Comparison of ENCODE assay signal across 15 cellular contexts in the genomic region with DNA sequence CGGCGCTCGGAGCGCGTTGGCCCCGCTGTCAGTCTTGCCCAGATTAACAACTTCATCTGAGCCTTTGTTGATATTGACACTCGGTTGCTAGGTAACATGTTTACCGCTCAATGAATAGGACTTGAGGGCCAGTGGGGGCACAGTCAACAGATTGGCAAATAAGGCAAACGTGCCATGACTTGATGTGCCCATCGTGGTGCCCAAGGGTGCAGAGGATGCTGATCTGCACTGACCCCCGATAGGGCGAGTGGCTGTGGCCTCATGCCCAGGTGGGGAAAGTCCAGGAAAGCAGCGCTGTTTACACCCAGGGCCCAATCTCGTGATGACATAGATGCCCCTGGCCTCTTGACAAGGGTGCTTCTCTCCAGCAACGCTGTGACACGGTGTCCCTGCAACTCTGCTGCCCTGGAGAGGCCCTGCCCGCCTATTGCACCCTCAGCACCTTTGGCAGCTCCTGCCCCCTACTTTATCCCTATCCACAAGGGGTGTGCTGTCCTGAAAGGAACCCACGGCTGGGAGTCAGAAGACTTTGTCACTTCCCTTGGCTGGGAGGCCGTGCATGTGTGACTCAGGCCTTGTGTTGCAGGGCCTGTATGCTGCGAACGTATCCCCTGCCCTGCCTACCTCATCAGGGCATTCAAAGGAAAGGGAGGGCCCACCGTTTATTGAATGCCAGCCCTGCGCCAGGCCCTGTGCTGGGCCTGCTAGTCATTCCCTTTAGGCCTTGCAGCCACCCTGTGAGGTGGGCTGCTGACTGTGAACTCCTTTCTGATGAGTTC.
DNase-seq lines count a peak whose midpoint lies in the region; ATAC-seq and TF ChIP-seq lines count a peak whose summit lies in the region.
"Had no signal": no experiment of that assay in that cellular context is flagged by ENCODE, and none has a peak within 500 bp of the region (broad histone marks: within the 10 kb centered on the region; RNA-seq: fewer than 3 reads in every experiment).

No MANE protein-coding gene starts in this region.

- no peak overlapping the region for H3K27ac Mint-ChIP-seq in activated CD4-positive, alpha-beta T cell treated with anti-CD3 and anti-CD28 coated beads, Interleukin-2, amount 10 ng/mL, durations not matched to agents 7 days and 5 days
- H3K27ac Mint-ChIP-seq: activated CD8-positive, alpha-beta T cell treated with anti-CD3 and anti-CD28 coated beads for 36 hours had no signal

- TF ChIP-seq CTCF in brain microvascular endothelial cell (IDR thresholded peaks at IDR 0.05; ENCODE audit: low read depth, low read length, missing control alignments), result no peak

- H4K20me1 ChIP-seq in GM23248 (ENCODE audit: insufficient read depth), result no peaks in the 10 kb centered on the region

- H3K27me3 ChIP-seq in GM23248 (replicated peaks; ENCODE audit: insufficient read depth) (no peaks in the 10 kb centered on the region), brain microvascular endothelial cell (replicated peaks) (peaks cover 6% of the 10 kb centered on the region)
- H3K27me3 ChIP-seq: BE2C had no signal

- H3K4me1 Mint-ChIP-seq in activated CD4-positive, alpha-beta T cell treated with anti-CD3 and anti-CD28 coated beads, Interleukin-2, amount 10 ng/mL, durations not matched to agents 7 days and 5 days, result no peaks in the 10 kb centered on the region
- H3K4me1 Mint-ChIP-seq: central memory CD8-positive, alpha-beta T cell had no signal

- peak overlapping the region; percentile 58 for H3K9ac ChIP-seq in GM23248

- H3K36me3 ChIP-seq in GM23248 (ENCODE audit: low read depth) (no peaks in the 10 kb centered on the region), brain microvascular endothelial cell (replicated peaks) (no peaks in the 10 kb centered on the region)
- H3K36me3 ChIP-seq: BE2C had no signal

- CTCF ChIA-PET in activated CD4-positive, alpha-beta T cell treated with anti-CD3 and anti-CD28 coated beads, Interleukin-2, amount 10 ng/mL, durations not matched to agents 7 days and 5 days (lab: Charles Lee), result interaction anchor here (1.1 kb wide), 1 partner anchor 180 kb away, joined by 3 read pairs; no protein-coding TSS in a partner anchor

- POLR2A ChIA-PET in activated CD4-positive, alpha-beta T cell treated with anti-CD3 and anti-CD28 coated beads, Interleukin-2, amount 10 ng/mL, durations not matched to agents 7 days and 5 days (lab: Charles Lee), result no interaction called here

- no peaks in the 10 kb centered on the region for H3K9me3 Mint-ChIP-seq in activated CD4-positive, alpha-beta T cell treated with anti-CD3 and anti-CD28 coated beads, Interleukin-2, amount 10 ng/mL, durations not matched to agents 7 days and 5 days
- H3K9me3 Mint-ChIP-seq: activated CD8-positive, alpha-beta T cell treated with anti-CD3 and anti-CD28 coated beads for 36 hours; central memory CD8-positive, alpha-beta T cell had no signal

- H3F3A ChIP-seq in GM23248 (ENCODE audit: insufficient read depth), result no peaks in the 10 kb centered on the region

- no peaks in the 10 kb centered on the region for H3K9me2 ChIP-seq in GM23248 (ENCODE audit: insufficient read depth)

- H3K36me3 Mint-ChIP-seq in activated CD4-positive, alpha-beta T cell treated with anti-CD3 and anti-CD28 coated beads, Interleukin-2, amount 10 ng/mL, durations not matched to agents 7 days and 5 days (ENCODE audit: low read depth), result no peaks in the 10 kb centered on the region

- H3K9me3 ChIP-seq in GM23248 (ENCODE audit: low read depth), result no peaks in the 10 kb centered on the region
- H3K9me3 ChIP-seq: BE2C had no signal

- no peaks in the 10 kb centered on the region for H3K79me2 ChIP-seq in GM23248 (ENCODE audit: insufficient read depth)

- H3K27ac ChIP-seq in GM23248 (no peak overlapping the region), brain microvascular endothelial cell (no peak overlapping the region)

- no peak overlapping the region for H3K4me2 ChIP-seq in GM23248 (ENCODE audit: unreplicated experiment)

- H2AFZ ChIP-seq in GM23248, result peak overlapping the region; percentile 71

- H3K4me1 ChIP-seq in GM23248 (ENCODE audit: insufficient read depth), result peaks cover 10% of the 10 kb centered on the region
- H3K4me1 ChIP-seq: BE2C had no signal

- no peaks in the 10 kb centered on the region for H3K27me3 Mint-ChIP-seq in activated CD4-positive, alpha-beta T cell treated with anti-CD3 and anti-CD28 coated beads, Interleukin-2, amount 10 ng/mL, durations not matched to agents 7 days and 5 days
- H3K27me3 Mint-ChIP-seq: activated CD8-positive, alpha-beta T cell treated with anti-CD3 and anti-CD28 coated beads for 36 hours had no signal

- in situ Hi-C loops in GM23248 (cut with MboI) (no loop called here), brain microvascular endothelial cell (cut with HindIII; ENCODE audit: low pct_ligation_motif_present, low sequenced_read_pairs) (no loop called here)

- H3K4me3 Mint-ChIP-seq in activated CD4-positive, alpha-beta T cell treated with anti-CD3 and anti-CD28 coated beads, Interleukin-2, amount 10 ng/mL, durations not matched to agents 7 days and 5 days, result no peak overlapping the region
- H3K4me3 Mint-ChIP-seq: activated CD8-positive, alpha-beta T cell treated with anti-CD3 and anti-CD28 coated beads for 36 hours; central memory CD8-positive, alpha-beta T cell had no signal

- WGBS in GM23248 (ENCODE audit: low coverage in 1 of 2, low lambda C conversion rate in 2 of 2, missing lambda C conversion rate in 2 of 2), 2 experiments, result 49% methylated on average over 23 of the region's 23 CpGs

- peak; percentile 40 for DNase-seq in 8988T
- peak; percentile 93 for DNase-seq in GM23248
- peak; percentile 47 for DNase-seq in brain microvascular endothelial cell
- DNase-seq in kidney tubule cell (ENCODE audit: low spot score), result peak; percentile 19
- no peak for DNase-seq in activated CD4-positive, alpha-beta T cell treated with anti-CD3 and anti-CD28 coated beads, Interleukin-2, amount 10 ng/mL, durations not matched to agents 7 days and 5 days
- no peak for DNase-seq in NOMO-1 treated with dmso at 0.1 percent for 144 hours (lab: John Stamatoyannopoulos, UW; ENCODE audit: unreplicated experiment)
- no peak for DNase-seq in NCI-H1105 treated with DMSO at 0.1 percent for 48 hours (lab: John Stamatoyannopoulos, UW)
- DNase-seq: activated CD8-positive, alpha-beta T cell treated with anti-CD3 and anti-CD28 coated beads for 36 hours; activated gamma-delta T cell treated with Interleukin-2 at 50 U/mL for 16 hours; BE2C; NCI-H1092 treated with DMSO at 0.1 percent for 48 hours; stimulated activated CD4-positive, alpha-beta T cell treated with anti-CD3 and anti-CD28 coated beads, Interleukin-15, amount 100 ng/mL, for 24 hours; stimulated activated CD8-positive, alpha-beta memory T cell treated with anti-CD3 and anti-CD28 coated beads, Interleukin-4, amount 100 ng/mL, for 48 hours had no signal

- no peak for ATAC-seq in HG03342 (IDR thresholded peaks at IDR 0.05; ENCODE audit: unreplicated experiment)
- ATAC-seq: activated CD8-positive, alpha-beta T cell treated with anti-CD3 and anti-CD28 coated beads for 36 hours had no signal

- H3K4me3 ChIP-seq in GM23248 (no peak overlapping the region), brain microvascular endothelial cell (ENCODE audit: low read depth, low read length) (no peak overlapping the region)

Comparison
In these comparisons a context has a peak if more than half of its experiments do, and no peak if none do; other contexts are left out.
1. DNase-seq: peak in 8988T (single experiment), GM23248 (single experiment), brain microvascular endothelial cell (single experiment) and kidney tubule cell (single experiment); none in activated CD4-positive, alpha-beta T cell treated with anti-CD3 and anti-CD28 coated beads, Interleukin-2, amount 10 ng/mL, durations not matched to agents 7 days and 5 days (single experiment), NOMO-1 treated with dmso at 0.1 percent for 144 hours (single experiment) and NCI-H1105 treated with DMSO at 0.1 percent for 48 hours (single experiment).